ENCODE assay signal across 12 cellular contexts in genomic region chr10:78746178-78746763, GRCh38.
"Had no signal": no experiment of that assay in that cellular context is flagged by ENCODE, and none has a peak within 500 bp of the region (broad histone marks: within the 10 kb centered on the region; RNA-seq: fewer than 3 reads in every experiment).

No MANE protein-coding gene starts in this region.

- H3K4me3 ChIP-seq: right atrium auricular region, skin epidermis, thoracic aorta, upper lobe of right lung had no signal

- H3K27ac Mint-ChIP-seq: activated CD4-positive, alpha-beta T cell treated with anti-CD3 and anti-CD28 coated beads for 36 hours; activated naive CD8-positive, alpha-beta T cell; activated T-helper 1 cell treated with anti-CD3 and anti-CD28 coated beads, Interleukin-12 subunit alpha, Interleukin-12 subunit beta, Interleukin-2, Interleukin-4 antibody, amounts not matched to agents 30 ng/mL and 10 ng/mL and 1 ng/mL, durations not matched to agents 14 hours and 24 hours and 36 hours; naive thymus-derived CD4-positive, alpha-beta T cell had no signal

- H3K9me3 ChIP-seq: right atrium auricular region, thoracic aorta, upper lobe of right lung had no signal

- H3K9me3 Mint-ChIP-seq: activated T-helper 1 cell treated with anti-CD3 and anti-CD28 coated beads, Interleukin-12 subunit alpha, Interleukin-12 subunit beta, Interleukin-2, Interleukin-4 antibody, amounts not matched to agents 30 ng/mL and 10 ng/mL and 1 ng/mL, durations not matched to agents 14 hours and 24 hours and 36 hours; naive thymus-derived CD4-positive, alpha-beta T cell had no signal

- H3K27ac ChIP-seq: skin epidermis, thoracic aorta, upper lobe of right lung had no signal

- H3K4me3 Mint-ChIP-seq: activated CD4-positive, alpha-beta T cell treated with anti-CD3 and anti-CD28 coated beads for 36 hours; activated naive CD8-positive, alpha-beta T cell; activated T-helper 1 cell treated with anti-CD3 and anti-CD28 coated beads, Interleukin-12 subunit alpha, Interleukin-12 subunit beta, Interleukin-2, Interleukin-4 antibody, amounts not matched to agents 30 ng/mL and 10 ng/mL and 1 ng/mL, durations not matched to agents 14 hours and 24 hours and 36 hours had no signal

- DNase-seq: activated CD4-positive, alpha-beta T cell treated with anti-CD3 and anti-CD28 coated beads for 36 hours; activated CD4-positive, alpha-beta T cell treated with anti-CD3 and anti-CD28 coated beads, Interleukin-2, amount 50 U/mL, for 48 hours; left cardiac atrium; mesendoderm; naive thymus-derived CD4-positive, alpha-beta T cell; stimulated activated CD4-positive, alpha-beta T cell treated with anti-CD3 and anti-CD28 coated beads, Interleukin-2, amount 100 ng/mL, for 48 hours; upper lobe of right lung had no signal

- H3K27me3 Mint-ChIP-seq: activated naive CD8-positive, alpha-beta T cell had no signal

- H3K36me3 Mint-ChIP-seq: activated naive CD8-positive, alpha-beta T cell; naive thymus-derived CD4-positive, alpha-beta T cell had no signal

- H3K27me3 ChIP-seq: right atrium auricular region, upper lobe of right lung had no signal

- ATAC-seq: activated CD4-positive, alpha-beta T cell treated with anti-CD3 and anti-CD28 coated beads for 36 hours; naive thymus-derived CD4-positive, alpha-beta T cell had no signal

- H3K36me3 ChIP-seq: right atrium auricular region, thoracic aorta, upper lobe of right lung had no signal
